In genomic region chr6:147676896-147677295, GRCh38 we compare ENCODE assay signal across 1 cellular context.
TF ChIP-seq lines count a peak whose summit lies in the region.

No MANE protein-coding gene starts in this region.

TF ChIP-seq in GM23338, 12 proteins besides CTCF, POLR2A, EP300 and RAD21 (continued from another document):
- TF ChIP-seq, protein P1, sequence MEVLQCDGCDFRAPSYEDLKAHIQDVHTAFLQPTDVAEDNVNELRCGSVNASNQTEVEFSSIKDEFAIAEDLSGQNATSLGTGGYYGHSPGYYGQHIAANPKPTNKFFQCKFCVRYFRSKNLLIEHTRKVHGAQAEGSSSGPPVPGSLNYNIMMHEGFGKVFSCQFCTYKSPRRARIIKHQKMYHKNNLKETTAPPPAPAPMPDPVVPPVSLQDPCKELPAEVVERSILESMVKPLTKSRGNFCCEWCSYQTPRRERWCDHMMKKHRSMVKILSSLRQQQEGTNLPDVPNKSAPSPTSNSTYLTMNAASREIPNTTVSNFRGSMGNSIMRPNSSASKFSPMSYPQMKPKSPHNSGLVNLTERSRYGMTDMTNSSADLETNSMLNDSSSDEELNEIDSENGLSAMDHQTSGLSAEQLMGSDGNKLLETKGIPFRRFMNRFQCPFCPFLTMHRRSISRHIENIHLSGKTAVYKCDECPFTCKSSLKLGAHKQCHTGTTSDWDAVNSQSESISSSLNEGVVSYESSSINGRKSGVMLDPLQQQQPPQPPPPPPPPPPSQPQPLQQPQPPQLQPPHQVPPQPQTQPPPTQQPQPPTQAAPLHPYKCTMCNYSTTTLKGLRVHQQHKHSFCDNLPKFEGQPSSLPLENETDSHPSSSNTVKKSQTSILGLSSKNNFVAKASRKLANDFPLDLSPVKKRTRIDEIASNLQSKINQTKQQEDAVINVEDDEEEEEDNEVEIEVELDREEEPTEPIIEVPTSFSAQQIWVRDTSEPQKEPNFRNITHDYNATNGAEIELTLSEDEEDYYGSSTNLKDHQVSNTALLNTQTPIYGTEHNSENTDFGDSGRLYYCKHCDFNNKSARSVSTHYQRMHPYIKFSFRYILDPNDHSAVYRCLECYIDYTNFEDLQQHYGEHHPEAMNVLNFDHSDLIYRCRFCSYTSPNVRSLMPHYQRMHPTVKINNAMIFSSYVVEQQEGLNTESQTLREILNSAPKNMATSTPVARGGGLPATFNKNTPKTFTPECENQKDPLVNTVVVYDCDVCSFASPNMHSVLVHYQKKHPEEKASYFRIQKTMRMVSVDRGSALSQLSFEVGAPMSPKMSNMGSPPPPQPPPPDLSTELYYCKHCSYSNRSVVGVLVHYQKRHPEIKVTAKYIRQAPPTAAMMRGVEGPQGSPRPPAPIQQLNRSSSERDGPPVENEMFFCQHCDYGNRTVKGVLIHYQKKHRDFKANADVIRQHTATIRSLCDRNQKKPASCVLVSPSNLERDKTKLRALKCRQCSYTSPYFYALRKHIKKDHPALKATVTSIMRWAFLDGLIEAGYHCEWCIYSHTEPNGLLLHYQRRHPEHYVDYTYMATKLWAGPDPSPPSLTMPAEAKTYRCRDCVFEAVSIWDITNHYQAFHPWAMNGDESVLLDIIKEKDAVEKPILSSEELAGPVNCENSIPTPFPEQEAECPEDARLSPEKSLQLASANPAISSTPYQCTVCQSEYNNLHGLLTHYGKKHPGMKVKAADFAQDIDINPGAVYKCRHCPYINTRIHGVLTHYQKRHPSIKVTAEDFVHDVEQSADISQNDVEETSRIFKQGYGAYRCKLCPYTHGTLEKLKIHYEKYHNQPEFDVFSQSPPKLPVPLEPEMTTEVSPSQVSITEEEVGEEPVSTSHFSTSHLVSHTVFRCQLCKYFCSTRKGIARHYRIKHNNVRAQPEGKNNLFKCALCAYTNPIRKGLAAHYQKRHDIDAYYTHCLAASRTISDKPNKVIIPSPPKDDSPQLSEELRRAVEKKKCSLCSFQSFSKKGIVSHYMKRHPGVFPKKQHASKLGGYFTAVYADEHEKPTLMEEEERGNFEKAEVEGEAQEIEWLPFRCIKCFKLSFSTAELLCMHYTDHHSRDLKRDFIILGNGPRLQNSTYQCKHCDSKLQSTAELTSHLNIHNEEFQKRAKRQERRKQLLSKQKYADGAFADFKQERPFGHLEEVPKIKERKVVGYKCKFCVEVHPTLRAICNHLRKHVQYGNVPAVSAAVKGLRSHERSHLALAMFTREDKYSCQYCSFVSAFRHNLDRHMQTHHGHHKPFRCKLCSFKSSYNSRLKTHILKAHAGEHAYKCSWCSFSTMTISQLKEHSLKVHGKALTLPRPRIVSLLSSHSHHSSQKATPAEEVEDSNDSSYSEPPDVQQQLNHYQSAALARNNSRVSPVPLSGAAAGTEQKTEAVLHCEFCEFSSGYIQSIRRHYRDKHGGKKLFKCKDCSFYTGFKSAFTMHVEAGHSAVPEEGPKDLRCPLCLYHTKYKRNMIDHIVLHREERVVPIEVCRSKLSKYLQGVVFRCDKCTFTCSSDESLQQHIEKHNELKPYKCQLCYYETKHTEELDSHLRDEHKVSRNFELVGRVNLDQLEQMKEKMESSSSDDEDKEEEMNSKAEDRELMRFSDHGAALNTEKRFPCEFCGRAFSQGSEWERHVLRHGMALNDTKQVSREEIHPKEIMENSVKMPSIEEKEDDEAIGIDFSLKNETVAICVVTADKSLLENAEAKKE (CRISPR knock-in tag; IDR thresholded peaks at IDR 0.05), result no peak
- TF ChIP-seq ZNF114 (CRISPR knock-in tag; IDR thresholded peaks at IDR 0.05) (no peak), POLR2AphosphoS5 (IDR thresholded peaks at IDR 0.05; ENCODE audit: low read depth) (no peak), EZH2 (IDR thresholded peaks at IDR 0.05; ENCODE audit: low read depth, unreplicated experiment) (no peak)
